8 cellular contexts compared by ENCODE assay signal in genomic region chr19:48393559-48394330, GRCh38. TPM values are rescaled to one million over a fixed set of nuclear protein-coding genes. Genes with fewer than 3 reads are reported as not detected.
DNase-seq lines count a peak whose midpoint lies in the region; ATAC-seq and TF ChIP-seq lines count a peak whose summit lies in the region.

TSS of gene GRIN2D (plus strand) at chr19:48393668. CDS start at chr19:48398393, 4,725 bp downstream.

- TF ChIP-seq EP300 in tibial nerve (IDR thresholded peaks at IDR 0.05): no peak

- peaks cover 67% of the 10 kb centered on the region for H3K27me3 Mint-ChIP-seq in dendritic cell treated with granulocyte-macrophage colony-stimulating factor and Interleukin-4, amounts not matched to agents 40 ng/mL and 50 ng/mL, for 4 days
- peaks cover 52% of the 10 kb centered on the region for H3K27me3 Mint-ChIP-seq in progenitor cell of endocrine pancreas

- no peak for TF ChIP-seq CTCF in progenitor cell of endocrine pancreas (IDR thresholded peaks at IDR 0.05; ENCODE audit: unreplicated experiment)
- TF ChIP-seq CTCF in tibial nerve (IDR thresholded peaks at IDR 0.05): no peak

- H3K4me1 Mint-ChIP-seq in dendritic cell treated with granulocyte-macrophage colony-stimulating factor and Interleukin-4, amounts not matched to agents 40 ng/mL and 50 ng/mL, for 4 days (ENCODE audit: low read depth): peaks cover 59% of the 10 kb centered on the region
- peaks cover 10% of the 10 kb centered on the region for H3K4me1 Mint-ChIP-seq in progenitor cell of endocrine pancreas (ENCODE audit: low read depth)

- peaks cover 6% of the 10 kb centered on the region for H3K36me3 ChIP-seq in NT2/D1 (ENCODE audit: insufficient read depth, insufficient read length, low read length)
- H3K36me3 ChIP-seq in tibial nerve: peaks cover 0 to 10% (median 3%) of the 10 kb centered on the region in 3 donors

- H3K9me3 ChIP-seq in NT2/D1 (ENCODE audit: insufficient read depth, low read length) (no peaks in the 10 kb centered on the region), tibial nerve (no peaks in the 10 kb centered on the region)

- peak within 1 kb of the TSS; percentile 24 for H3K4me3 ChIP-seq in NT2/D1 (ENCODE audit: insufficient read length, low read depth)
- H3K4me3 ChIP-seq in tibial nerve: peak within 1 kb of the TSS in 1 of 4 donors; percentile 13

- H3K27me3 ChIP-seq in NT2/D1 (ENCODE audit: insufficient read depth, insufficient read length): peaks cover 54% of the 10 kb centered on the region
- H3K27me3 ChIP-seq in tibial nerve: peaks cover 2 to 57% of the 10 kb centered on the region in 2 donors

- peak within 1 kb of the TSS; percentile 67 for H3K9ac ChIP-seq in NT2/D1 (ENCODE audit: insufficient read length, low read depth)

- 3 to 5% methylated on average over 16 to 17 of the region's 40 CpGs for WGBS in tibial nerve, 2 donors

- H3K9me3 Mint-ChIP-seq in dendritic cell treated with granulocyte-macrophage colony-stimulating factor and Interleukin-4, amounts not matched to agents 40 ng/mL and 50 ng/mL, for 4 days: no peaks in the 10 kb centered on the region
- no peaks in the 10 kb centered on the region for H3K9me3 Mint-ChIP-seq in progenitor cell of endocrine pancreas (ENCODE audit: low read depth)

- H3K4me1 ChIP-seq in NT2/D1 (ENCODE audit: insufficient read depth, insufficient read length) (peaks cover 22% of the 10 kb centered on the region), tibial nerve (peaks cover 0 to 70% (median 13%) of the 10 kb centered on the region in 4 donors)

- no peak for TF ChIP-seq POLR2A in tibial nerve (IDR thresholded peaks at IDR 0.05)

- intact Hi-C loops in dendritic cell treated with granulocyte-macrophage colony-stimulating factor and Interleukin-4, amounts not matched to agents 40 ng/mL and 50 ng/mL, for 4 days (cut with micrococcal nuclease): loop anchor here (5.0 kb wide), 1 partner anchor 71 kb away; a partner anchor contains a TSS
- intact Hi-C loops in left colon (cut with DNase I, micrococcal nuclease): no loop called here

- peaks cover 35% of the 10 kb centered on the region for H3K36me3 Mint-ChIP-seq in dendritic cell treated with granulocyte-macrophage colony-stimulating factor and Interleukin-4, amounts not matched to agents 40 ng/mL and 50 ng/mL, for 4 days (ENCODE audit: low read depth)
- no peaks in the 10 kb centered on the region for H3K36me3 Mint-ChIP-seq in progenitor cell of endocrine pancreas (ENCODE audit: insufficient read depth)

- DNase-seq in NCI-H2227 (lab: John Stamatoyannopoulos, UW; ENCODE audit: unreplicated experiment): peak; percentile 44
- no peak for DNase-seq in NCI-H2227 treated with DMSO at 0.1 percent for 48 hours (lab: John Stamatoyannopoulos, UW)
- DNase-seq in NT2/D1 (ENCODE audit: low read depth, low spot score): no peak
- no peak for DNase-seq in progenitor cell of endocrine pancreas (ENCODE audit: low spot score, unreplicated experiment)
- DNase-seq in NCI-H2196 (lab: John Stamatoyannopoulos, UW; ENCODE audit: unreplicated experiment): no peak
- DNase-seq in left colon: no peak
- DNase-seq in tibial nerve (ENCODE audit: low spot score in 2 of 2): no peak

- no peak within 1 kb of the TSS for H3K27ac ChIP-seq in tibial nerve

- no peak for ATAC-seq in left colon

- no peak within 1 kb of the TSS for H3K4me3 Mint-ChIP-seq in dendritic cell treated with granulocyte-macrophage colony-stimulating factor and Interleukin-4, amounts not matched to agents 40 ng/mL and 50 ng/mL, for 4 days
- peak within 1 kb of the TSS; percentile 46 for H3K4me3 Mint-ChIP-seq in progenitor cell of endocrine pancreas (ENCODE audit: low read depth)

- peak within 1 kb of the TSS; percentile 96 for H3K27ac Mint-ChIP-seq in dendritic cell treated with granulocyte-macrophage colony-stimulating factor and Interleukin-4, amounts not matched to agents 40 ng/mL and 50 ng/mL, for 4 days
- no peak within 1 kb of the TSS for H3K27ac Mint-ChIP-seq in progenitor cell of endocrine pancreas

RNA-seq across cellular contexts. Expression of gene GRIN2D, which starts in this region (rescaled TPM):
- total RNA-seq in progenitor cell of endocrine pancreas (0.22 and 0.34 TPM in 2 replicates), left colon (under 1 TPM; 0.37 to 0.61 TPM), tibial nerve (under 1 TPM; 0.42 to 0.90 (median 0.51) TPM)
